ENCODE assay signal across 15 cellular contexts in genomic region chr12:32448581-32448980, GRCh38. TPM values are rescaled to one million over a fixed set of nuclear protein-coding genes. Genes with fewer than 3 reads are reported as not detected.
DNase-seq lines count a peak whose midpoint lies in the region; FAIRE-seq and TF ChIP-seq lines count a peak whose summit lies in the region.
"Had no signal": no experiment of that assay in that cellular context is flagged by ENCODE, and none has a peak within 500 bp of the region (broad histone marks: within the 10 kb centered on the region; RNA-seq: fewer than 3 reads in every experiment).

No MANE protein-coding gene starts in this region.

- intact Hi-C loops in MCF 10A (cut with micrococcal nuclease) = no loop called here
- intact Hi-C loops in breast epithelium (cut with DNase I; ENCODE audit: low total_unique reads) = no loop called here
- intact Hi-C loops in uterus (cut with DNase I; ENCODE audit: low total_unique reads) = no loop called here

- no peak overlapping the region for H3K4me3 ChIP-seq in breast epithelium
- H3K4me3 ChIP-seq in epithelial cell of esophagus (ENCODE audit: low read length) = no peak overlapping the region
- no peak overlapping the region for H3K4me3 ChIP-seq in uterus
- H3K4me3 ChIP-seq: heart right ventricle, left ventricle myocardium inferior, prostate gland, SJSA1 had no signal

- peak overlapping the region; percentile 77 for H3K27ac Mint-ChIP-seq in MCF 10A (ENCODE audit: low read depth, unreplicated experiment)
- H3K27ac Mint-ChIP-seq: activated naive CD4-positive, alpha-beta T cell treated with anti-CD3 and anti-CD28 coated beads, Interleukin-2, amount 50 U/mL, for 24 hours had no signal

- no peaks in the 10 kb centered on the region for H3K27me3 ChIP-seq in breast epithelium
- H3K27me3 ChIP-seq in uterus = no peaks in the 10 kb centered on the region
- H3K27me3 ChIP-seq: heart right ventricle, SJSA1 had no signal

- H3K4me1 ChIP-seq in breast epithelium = no peaks in the 10 kb centered on the region
- no peaks in the 10 kb centered on the region for H3K4me1 ChIP-seq in uterus
- H3K4me1 ChIP-seq: prostate gland had no signal

- BruUV-seq in MCF 10A (replicated peaks; lab: Mats Ljungman, UMichigan) = no TSS peak

- DNase-seq in MCF 10A (ENCODE audit: unreplicated experiment) = peak; percentile 55
- no peak for DNase-seq in breast epithelium (ENCODE audit: low spot score in 2 of 2)
- no peak for DNase-seq in RWPE1 (ENCODE audit: low spot score)
- DNase-seq in epithelial cell of esophagus (ENCODE audit: low read depth) = peak; percentile 44
- DNase-seq in urothelium cell line (ENCODE audit: low spot score) = peak; percentile 23
- no peak for DNase-seq in uterus
- DNase-seq in NCI-H2171 treated with DMSO at 0.1 percent for 48 hours (lab: John Stamatoyannopoulos, UW) = no peak
- no peak for DNase-seq in NCI-H510A treated with DMSO at 0.1 percent for 48 hours (lab: John Stamatoyannopoulos, UW)
- DNase-seq: activated CD8-positive, alpha-beta memory T cell treated with anti-CD3 and anti-CD28 coated beads for 24 hours; heart right ventricle; left ventricle myocardium inferior; NCI-H2081 treated with DMSO at 0.1 percent for 48 hours had no signal

- H3K9me3 ChIP-seq in breast epithelium = no peaks in the 10 kb centered on the region
- H3K9me3 ChIP-seq in uterus = no peaks in the 10 kb centered on the region
- H3K9me3 ChIP-seq: heart right ventricle, left ventricle myocardium inferior, prostate gland, SJSA1 had no signal

- H3K9me3 Mint-ChIP-seq in MCF 10A (ENCODE audit: unreplicated experiment) = no peaks in the 10 kb centered on the region
- H3K9me3 Mint-ChIP-seq: activated naive CD4-positive, alpha-beta T cell treated with anti-CD3 and anti-CD28 coated beads, Interleukin-2, amount 50 U/mL, for 24 hours had no signal

- POLR2A ChIA-PET in MCF 10A (lab: Yijun Ruan, JAX) = interaction anchor here (0.6 to 3.2 kb wide), 8 partner anchors 11 to 231 kb away, joined by 3 to 14 read pairs (median 3); partner anchors contain the start of genes DNM1L and FGD4
- POLR2A ChIA-PET in RWPE1 (lab: Yijun Ruan, JAX; ENCODE audit: low non-redundant PET) = no interaction called here

- no peak for FAIRE-seq in urothelium cell line (lab: Jason Lieb, UNC)

- peak overlapping the region; percentile 6 for H3K4me3 Mint-ChIP-seq in MCF 10A (ENCODE audit: unreplicated experiment)
- H3K4me3 Mint-ChIP-seq: activated naive CD4-positive, alpha-beta T cell treated with anti-CD3 and anti-CD28 coated beads, Interleukin-2, amount 50 U/mL, for 24 hours had no signal

- CTCF ChIA-PET in MCF 10A (lab: Yijun Ruan, JAX) = interaction anchor here (0.5 to 1.5 kb wide), 6 partner anchors 34 to 223 kb away, joined by 3 to 6 read pairs (median 4); no protein-coding TSS in a partner anchor
- CTCF ChIA-PET in RWPE1 (lab: Yijun Ruan, JAX) = interaction anchor here (0.6 kb wide), 2 partner anchors 117 to 279 kb away, joined by 3 to 5 read pairs; no protein-coding TSS in a partner anchor

- TF ChIP-seq CTCF in MCF 10A (IDR thresholded peaks at IDR 0.05; ENCODE audit: unreplicated experiment) (no peak), breast epithelium (IDR thresholded peaks at IDR 0.05) (no peak), RWPE1 (conservative IDR thresholded peaks at IDR 0.05; ENCODE audit: low read depth) (no peak), epithelial cell of esophagus (IDR thresholded peaks at IDR 0.05; ENCODE audit: insufficient read depth, low read depth, low read length, missing control alignments) (no peak), uterus (IDR thresholded peaks at IDR 0.05) (no peak)

- peaks cover 22% of the 10 kb centered on the region for H3K36me3 Mint-ChIP-seq in MCF 10A (ENCODE audit: insufficient read depth, unreplicated experiment)
- H3K36me3 Mint-ChIP-seq: activated naive CD4-positive, alpha-beta T cell treated with anti-CD3 and anti-CD28 coated beads, Interleukin-2, amount 50 U/mL, for 24 hours had no signal

- TF ChIP-seq POLR2A in breast epithelium (IDR thresholded peaks at IDR 0.05) = no peak
- TF ChIP-seq POLR2A in uterus (IDR thresholded peaks at IDR 0.05) = no peak

- H3K27ac ChIP-seq in breast epithelium (no peak overlapping the region), RWPE1 (peak overlapping the region; percentile 40; the same call in 1 of the 2 replicates), uterus (no peak overlapping the region)
- H3K27ac ChIP-seq: left ventricle myocardium inferior, prostate gland, SJSA1 had no signal

- peaks cover 63% of the 10 kb centered on the region for H3K4me1 Mint-ChIP-seq in MCF 10A (ENCODE audit: insufficient read depth, unreplicated experiment)
- H3K4me1 Mint-ChIP-seq: activated naive CD4-positive, alpha-beta T cell treated with anti-CD3 and anti-CD28 coated beads, Interleukin-2, amount 50 U/mL, for 24 hours had no signal

- H3K36me3 ChIP-seq in breast epithelium (no peaks in the 10 kb centered on the region), uterus (no peaks in the 10 kb centered on the region)
- H3K36me3 ChIP-seq: heart right ventricle, left ventricle myocardium inferior, prostate gland, SJSA1 had no signal

- H3K27me3 Mint-ChIP-seq in MCF 10A (ENCODE audit: insufficient read depth, unreplicated experiment) = no peaks in the 10 kb centered on the region
- H3K27me3 Mint-ChIP-seq: activated naive CD4-positive, alpha-beta T cell treated with anti-CD3 and anti-CD28 coated beads, Interleukin-2, amount 50 U/mL, for 24 hours had no signal

RNA-seq across cellular contexts. Expression of gene FGD4, which starts 49.2 kb away (rescaled TPM):
- total RNA-seq in MCF 10A (2022) (32.5 and 34.7 TPM in 2 replicates), breast epithelium (10 to 100 TPM; 50.5 to 57.8 (median 56.3) TPM), uterus (10 to 100 TPM; 13.8 to 34.6 (median 20.8) TPM)

Comparison
In these comparisons a context has a peak if more than half of its experiments do, and no peak if none do; other contexts are left out.
1. DNase-seq: peak in MCF 10A (single experiment), epithelial cell of esophagus (single experiment) and urothelium cell line (single experiment); none in breast epithelium (0 of 2), RWPE1 (single experiment), uterus (0 of 2), NCI-H2171 treated with DMSO at 0.1 percent for 48 hours (single experiment) and NCI-H510A treated with DMSO at 0.1 percent for 48 hours (single experiment).